In genomic region chr15:71773206-71773859, GRCh38 we compare ENCODE assay signal across 37 cellular contexts. TPM values are rescaled to one million over a fixed set of nuclear protein-coding genes. Genes with fewer than 3 reads are reported as not detected.
"Had no signal": no experiment of that assay in that cellular context is flagged by ENCODE, and none has a peak within 500 bp of the region (broad histone marks: within the 10 kb centered on the region; RNA-seq: fewer than 3 reads in every experiment).

No MANE protein-coding gene starts in this region.

- ATAC-seq: activated CD8-positive, alpha-beta T cell treated with anti-CD3 and anti-CD28 coated beads for 36 hours; activated naive CD4-positive, alpha-beta T cell treated with anti-CD3 and anti-CD28 coated beads, Interleukin-2, amount 50 U/mL, for 72 hours; activated T-cell treated with anti-CD3 and anti-CD28 coated beads, Interleukin-2, amount 50 U/mL, for 4 hours; activated T-cell treated with anti-CD3 and anti-CD28 coated beads, Interleukin-2, amount 50 U/mL, for 72 hours; activated T-helper 17 cell treated with anti-CD3 and anti-CD28 coated beads, Interleukin-2, amount 50 U/mL, for 72 hours; body of pancreas; T-helper 17 cell had no signal

- H3K4me3 Mint-ChIP-seq: activated B cell treated with CpG ODN at 0.5 μM for 24 hours; activated CD4-positive, alpha-beta memory T cell treated with anti-CD3 and anti-CD28 coated beads for 36 hours; activated CD4-positive, alpha-beta T cell treated with anti-CD3 and anti-CD28 coated beads, Interleukin-2, amount 10 ng/mL, durations not matched to agents 24 days and 14 days; activated CD8-positive, alpha-beta T cell treated with anti-CD3 and anti-CD28 coated beads for 36 hours; activated naive CD4-positive, alpha-beta T cell treated with anti-CD3 and anti-CD28 coated beads for 36 hours; activated naive CD8-positive, alpha-beta T cell treated with anti-CD3 and anti-CD28 coated beads for 36 hours; activated T-cell treated with anti-CD3 and anti-CD28 coated beads, Interleukin-2, amount 50 U/mL, for 4 hours; activated T-cell treated with anti-CD3 and anti-CD28 coated beads, Interleukin-2, amount 50 U/mL, for 72 hours; activated T-helper 1 cell treated with anti-CD3 and anti-CD28 coated beads, Interleukin-12 subunit alpha, Interleukin-12 subunit beta, Interleukin-2, Interleukin-4 antibody, amounts not matched to agents 30 ng/mL and 10 ng/mL and 1 ng/mL, durations not matched to agents 14 hours and 24 hours and 36 hours; activated T-helper 17 cell treated with anti-CD3 and anti-CD28 coated beads, Interleukin-2, amount 50 U/mL, for 72 hours; T-helper 17 cell had no signal

- H3K4me3 ChIP-seq: adrenal gland, body of pancreas, breast epithelium had no signal

- H3K9me3 ChIP-seq: adrenal gland, body of pancreas, breast epithelium had no signal

- H3K36me3 ChIP-seq: adrenal gland, brain microvascular endothelial cell, breast epithelium had no signal

- H3K27ac Mint-ChIP-seq: activated B cell treated with CpG ODN at 0.5 μM for 24 hours; activated CD4-positive, alpha-beta memory T cell treated with anti-CD3 and anti-CD28 coated beads for 36 hours; activated CD4-positive, alpha-beta T cell treated with anti-CD3 and anti-CD28 coated beads, Interleukin-2, amount 10 ng/mL, durations not matched to agents 24 days and 14 days; activated CD8-positive, alpha-beta T cell treated with anti-CD3 and anti-CD28 coated beads for 36 hours; activated naive CD4-positive, alpha-beta T cell treated with anti-CD3 and anti-CD28 coated beads for 36 hours; activated naive CD4-positive, alpha-beta T cell treated with anti-CD3 and anti-CD28 coated beads, Interleukin-2, amount 50 U/mL, for 72 hours; activated naive CD8-positive, alpha-beta T cell treated with anti-CD3 and anti-CD28 coated beads for 36 hours; activated T-cell treated with anti-CD3 and anti-CD28 coated beads, Interleukin-2, amount 50 U/mL, for 72 hours; activated T-helper 1 cell treated with anti-CD3 and anti-CD28 coated beads, Interleukin-12 subunit alpha, Interleukin-12 subunit beta, Interleukin-2, Interleukin-4 antibody, amounts not matched to agents 30 ng/mL and 10 ng/mL and 1 ng/mL, durations not matched to agents 14 hours and 24 hours and 36 hours; activated T-helper 17 cell treated with anti-CD3 and anti-CD28 coated beads, Interleukin-2, amount 50 U/mL, for 72 hours; T-helper 17 cell had no signal

- H3K36me3 Mint-ChIP-seq: activated CD4-positive, alpha-beta memory T cell treated with anti-CD3 and anti-CD28 coated beads for 36 hours; activated naive CD4-positive, alpha-beta T cell treated with anti-CD3 and anti-CD28 coated beads, Interleukin-2, amount 50 U/mL, for 72 hours; activated naive CD8-positive, alpha-beta T cell treated with anti-CD3 and anti-CD28 coated beads for 36 hours had no signal

- DNase-seq: activated B cell treated with CpG ODN at 0.5 μM for 24 hours; activated CD4-positive, alpha-beta memory T cell treated with anti-CD3 and anti-CD28 coated beads for 36 hours; activated CD4-positive, alpha-beta T cell treated with anti-CD3 and anti-CD28 coated beads for 4 hours; activated CD4-positive, alpha-beta T cell treated with anti-CD3 and anti-CD28 coated beads, Interleukin-2, amount 10 ng/mL, durations not matched to agents 24 days and 14 days; activated CD4-positive, alpha-beta T cell treated with anti-CD3 and anti-CD28 coated beads, Interleukin-2, amount 50 U/mL, for 1 hour; activated CD4-positive, alpha-beta T cell treated with anti-CD3 and anti-CD28 coated beads, Interleukin-2, amount 50 U/mL, for 4 hours; activated CD4-positive, CD25-positive, alpha-beta regulatory T cell treated with anti-CD3 and anti-CD28 coated beads, Interleukin-2, amount 50 U/mL, for 72 hours; activated CD8-positive, alpha-beta memory T cell treated with anti-CD3 and anti-CD28 coated beads, Interleukin-2, amount 50 U/mL, for 4 hours; activated CD8-positive, alpha-beta T cell treated with anti-CD3 and anti-CD28 coated beads for 36 hours; activated effector memory CD4-positive, alpha-beta T cell treated with anti-CD3 and anti-CD28 coated beads, Interleukin-2, amount 50 U/mL, for 16 hours; activated gamma-delta T cell treated with Interleukin-2 at 50 U/mL for 16 hours; activated naive CD4-positive, alpha-beta T cell; activated naive CD4-positive, alpha-beta T cell treated with anti-CD3 and anti-CD28 coated beads for 36 hours; activated naive CD4-positive, alpha-beta T cell treated with anti-CD3 and anti-CD28 coated beads, Interleukin-2, amount 50 U/mL, for 16 hours; activated naive CD8-positive, alpha-beta T cell treated with anti-CD3 and anti-CD28 coated beads for 36 hours; activated T-cell treated with anti-CD3 and anti-CD28 coated beads for 4 hours; activated T-cell treated with anti-CD3 and anti-CD28 coated beads, Interleukin-2, amount 50 U/mL, for 1 hour; activated T-cell treated with anti-CD3 and anti-CD28 coated beads, Interleukin-2, amount 50 U/mL, for 4 hours; activated T-cell treated with anti-CD3 and anti-CD28 coated beads, Interleukin-2, amount 50 U/mL, for 72 hours; adrenal gland; amniotic stem cell; aorta; body of pancreas; brain microvascular endothelial cell; central memory CD4-positive, alpha-beta T cell; T-helper 17 cell had no signal

- H3K9me3 Mint-ChIP-seq: activated B cell treated with CpG ODN at 0.5 μM for 24 hours; activated CD4-positive, alpha-beta memory T cell treated with anti-CD3 and anti-CD28 coated beads for 36 hours; activated CD4-positive, alpha-beta T cell treated with anti-CD3 and anti-CD28 coated beads, Interleukin-2, amount 10 ng/mL, durations not matched to agents 24 days and 14 days; activated CD8-positive, alpha-beta T cell treated with anti-CD3 and anti-CD28 coated beads for 36 hours; activated naive CD4-positive, alpha-beta T cell treated with anti-CD3 and anti-CD28 coated beads for 36 hours; activated naive CD4-positive, alpha-beta T cell treated with anti-CD3 and anti-CD28 coated beads, Interleukin-2, amount 50 U/mL, for 72 hours; activated naive CD8-positive, alpha-beta T cell treated with anti-CD3 and anti-CD28 coated beads for 36 hours; activated T-cell treated with anti-CD3 and anti-CD28 coated beads, Interleukin-2, amount 50 U/mL, for 4 hours; activated T-cell treated with anti-CD3 and anti-CD28 coated beads, Interleukin-2, amount 50 U/mL, for 72 hours; activated T-helper 1 cell treated with anti-CD3 and anti-CD28 coated beads, Interleukin-12 subunit alpha, Interleukin-12 subunit beta, Interleukin-2, Interleukin-4 antibody, amounts not matched to agents 30 ng/mL and 10 ng/mL and 1 ng/mL, durations not matched to agents 14 hours and 24 hours and 36 hours; activated T-helper 17 cell treated with anti-CD3 and anti-CD28 coated beads, Interleukin-2, amount 50 U/mL, for 72 hours had no signal

- H3K27me3 Mint-ChIP-seq: activated B cell treated with CpG ODN at 0.5 μM for 24 hours; activated CD4-positive, alpha-beta memory T cell treated with anti-CD3 and anti-CD28 coated beads for 36 hours had no signal

- FAIRE-seq: astrocyte, TTC549 had no signal

- H3K4me1 Mint-ChIP-seq: activated B cell treated with CpG ODN at 0.5 μM for 24 hours; activated CD4-positive, alpha-beta T cell treated with anti-CD3 and anti-CD28 coated beads, Interleukin-2, amount 10 ng/mL, durations not matched to agents 24 days and 14 days; activated naive CD8-positive, alpha-beta T cell treated with anti-CD3 and anti-CD28 coated beads for 36 hours; T-helper 17 cell had no signal

- H3K27me3 ChIP-seq: adrenal gland, body of pancreas, brain microvascular endothelial cell, breast epithelium had no signal

- H3K27ac ChIP-seq: adrenal gland, body of pancreas, brain microvascular endothelial cell, breast epithelium, VCaP had no signal

- H3K4me1 ChIP-seq: adrenal gland, body of pancreas, breast epithelium had no signal

RNA-seq across cellular contexts. Expression of gene NR2E3, which starts 37.0 kb away (rescaled TPM):
- total RNA-seq: activated B cell treated with CpG ODN at 0.5 μM for 24 hours; activated CD4-positive, alpha-beta memory T cell treated with anti-CD3 and anti-CD28 coated beads for 36 hours; activated CD4-positive, alpha-beta T cell treated with anti-CD3 and anti-CD28 coated beads, Interleukin-2, amount 10 ng/mL, durations not matched to agents 24 days and 14 days; activated CD8-positive, alpha-beta memory T cell treated with anti-CD3 and anti-CD28 coated beads for 36 hours; activated CD8-positive, alpha-beta T cell treated with anti-CD3 and anti-CD28 coated beads for 36 hours; activated naive CD4-positive, alpha-beta T cell treated with anti-CD3 and anti-CD28 coated beads for 36 hours; activated naive CD4-positive, alpha-beta T cell treated with anti-CD3 and anti-CD28 coated beads, Interleukin-2, amount 50 U/mL, for 72 hours; activated naive CD8-positive, alpha-beta T cell treated with anti-CD3 and anti-CD28 coated beads for 36 hours; activated T-cell treated with anti-CD3 and anti-CD28 coated beads, Interleukin-2, amount 50 U/mL, for 4 hours; activated T-cell treated with anti-CD3 and anti-CD28 coated beads, Interleukin-2, amount 50 U/mL, for 72 hours; activated T-helper 1 cell treated with anti-CD3 and anti-CD28 coated beads, Interleukin-12 subunit alpha, Interleukin-12 subunit beta, Interleukin-2, Interleukin-4 antibody, amounts not matched to agents 30 ng/mL and 10 ng/mL and 1 ng/mL, durations not matched to agents 14 hours and 24 hours and 36 hours; activated T-helper 17 cell treated with anti-CD3 and anti-CD28 coated beads, Interleukin-2, amount 50 U/mL, for 72 hours; astrocyte; cardiac septum; T-helper 1 cell treated with Interleukin-12 subunit alpha and Interleukin-12 subunit beta and Interleukin-4 antibody, amounts not matched to agents 30 ng/mL and 1 ng/mL, for 36 hours; T-helper 17 cell; T-helper 2 cell treated with Interferon-gamma antibody and Interleukin-4, amounts not matched to agents 100 ng/mL and 5 ng/mL, for 36 hours had no signal
